9 cellular contexts compared by ENCODE assay signal in the genomic region with DNA sequence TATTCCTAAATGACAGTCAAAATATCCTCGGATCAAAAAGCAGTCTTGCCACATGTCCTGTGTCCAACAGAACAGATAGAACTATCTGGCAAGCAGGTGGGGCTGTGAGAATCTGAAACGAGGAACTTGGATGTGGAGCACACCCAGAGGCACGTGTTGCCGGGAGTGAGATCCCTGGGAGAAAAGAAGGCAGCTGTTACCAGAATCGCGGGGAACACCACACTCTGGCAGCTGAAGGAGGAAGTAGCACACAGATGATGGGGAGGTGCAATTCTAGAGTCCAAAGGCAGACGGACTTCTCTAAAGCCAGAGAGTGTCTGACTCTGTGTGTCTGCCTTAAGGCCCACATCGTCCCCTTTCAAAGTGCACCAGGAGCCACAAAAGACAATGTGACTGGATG. TPM values are rescaled to one million over a fixed set of nuclear protein-coding genes. Genes with fewer than 3 reads are reported as not detected.
DNase-seq lines count a peak whose midpoint lies in the region; ATAC-seq and TF ChIP-seq lines count a peak whose summit lies in the region.
"Had no signal": no experiment of that assay in that cellular context is flagged by ENCODE, and none has a peak within 500 bp of the region (broad histone marks: within the 10 kb centered on the region; RNA-seq: fewer than 3 reads in every experiment).

No MANE protein-coding gene starts in this region.

- peak; percentile 34 for DNase-seq in GM10248 (ENCODE audit: extremely low spot score)
- peak; percentile 60 to 81 (median 72) for DNase-seq in body of pancreas
- DNase-seq in naive thymus-derived CD4-positive, alpha-beta T cell: no peak
- no peak for DNase-seq in vagina (ENCODE audit: extremely low spot score in 2 of 2)
- no peak for DNase-seq in stimulated activated naive CD4-positive, alpha-beta T cell (lab: John Stamatoyannopoulos, UW)
- no peak for DNase-seq in stimulated activated CD4-positive, alpha-beta T cell treated with anti-CD3 and anti-CD28 coated beads, Interleukin-12 subunit alpha, Interleukin-12 subunit beta, amount 100 ng/mL, for 4 hours
- no peak for DNase-seq in HuH-7.5 (ENCODE audit: low spot score)

- H3K9me3 ChIP-seq in body of pancreas (no peaks in the 10 kb centered on the region), vagina (no peaks in the 10 kb centered on the region)
- H3K9me3 ChIP-seq in naive thymus-derived CD4-positive, alpha-beta T cell (ENCODE audit: control insufficient read depth in 2 of 3, low read length in 3 of 3): no peaks in the 10 kb centered on the region

- peak overlapping the region in 3 of 4 donors; percentile 6 to 57 (median 53) for H3K27ac ChIP-seq in body of pancreas
- no peak overlapping the region for H3K27ac ChIP-seq in naive thymus-derived CD4-positive, alpha-beta T cell (ENCODE audit: low read depth, low read length)
- H3K27ac ChIP-seq in vagina: no peak overlapping the region
- H3K27ac ChIP-seq: epithelial cell of prostate had no signal

- CTCF ChIA-PET in GM10248 (lab: Yijun Ruan, JAX): interaction anchor here (0.9 to 6.6 kb wide), 8 partner anchors 9 to 54 kb away, joined by 3 to 34 read pairs (median 4); partner anchors contain the start of gene SLC7A1
- CTCF ChIA-PET in naive thymus-derived CD4-positive, alpha-beta T cell (lab: Charles Lee): interaction anchor here (0.7 kb wide), 1 partner anchor 13 kb away, joined by 4 read pairs; no protein-coding TSS in a partner anchor

- H3K4me3 ChIP-seq in body of pancreas (no peak overlapping the region), vagina (no peak overlapping the region)
- no peak overlapping the region for H3K4me3 ChIP-seq in naive thymus-derived CD4-positive, alpha-beta T cell (ENCODE audit: low read length)

- peaks cover 15 to 20% (median 16%) of the 10 kb centered on the region in 3 donors for H3K4me1 Mint-ChIP-seq in IgD-negative memory B cell
- peaks cover 16 to 65% (median 52%) of the 10 kb centered on the region in 7 donors for H3K4me1 Mint-ChIP-seq in naive thymus-derived CD4-positive, alpha-beta T cell

- POLR2A ChIA-PET in GM10248 (lab: Yijun Ruan, JAX): no interaction called here
- POLR2A ChIA-PET in naive thymus-derived CD4-positive, alpha-beta T cell (lab: Charles Lee): interaction anchor here (0.6 kb wide), 1 partner anchor 837 kb away, joined by 4 read pairs; no protein-coding TSS in a partner anchor

- peaks cover 3% of the 10 kb centered on the region for H3K36me3 Mint-ChIP-seq in IgD-negative memory B cell
- H3K36me3 Mint-ChIP-seq in naive thymus-derived CD4-positive, alpha-beta T cell: peaks cover 0 to 8% (median 5%) of the 10 kb centered on the region in 5 donors

- ATAC-seq in body of pancreas: peak; percentile 70
- peak; percentile 63 for ATAC-seq in naive thymus-derived CD4-positive, alpha-beta T cell

- no peaks in the 10 kb centered on the region for H3K27me3 Mint-ChIP-seq in IgD-negative memory B cell
- no peaks in the 10 kb centered on the region for H3K27me3 Mint-ChIP-seq in naive thymus-derived CD4-positive, alpha-beta T cell

- no peaks in the 10 kb centered on the region for H3K27me3 ChIP-seq in body of pancreas
- no peaks in the 10 kb centered on the region for H3K27me3 ChIP-seq in naive thymus-derived CD4-positive, alpha-beta T cell (ENCODE audit: control insufficient read depth in 2 of 2, insufficient read depth in 2 of 2, low read length in 2 of 2)
- H3K27me3 ChIP-seq in vagina: no peaks in the 10 kb centered on the region

- intact Hi-C loops in body of pancreas (cut with DNase I) (no loop called here), vagina (cut with DNase I) (no loop called here)
- intact Hi-C loops in naive thymus-derived CD4-positive, alpha-beta T cell (cut with micrococcal nuclease): no loop called here

- no peaks in the 10 kb centered on the region for H3K9me3 Mint-ChIP-seq in IgD-negative memory B cell
- H3K9me3 Mint-ChIP-seq in naive thymus-derived CD4-positive, alpha-beta T cell: no peaks in the 10 kb centered on the region

- peak overlapping the region in 2 of 3 donors; percentile 12 to 67 for H3K27ac Mint-ChIP-seq in IgD-negative memory B cell
- H3K27ac Mint-ChIP-seq in naive thymus-derived CD4-positive, alpha-beta T cell: peak overlapping the region in 3 of 9 donors; percentile 14 to 85 (median 59)

- peak overlapping the region in 1 of 4 donors; percentile 58 for H3K4me3 Mint-ChIP-seq in IgD-negative memory B cell
- H3K4me3 Mint-ChIP-seq in naive thymus-derived CD4-positive, alpha-beta T cell: peak overlapping the region in 2 of 10 donors; percentile 20 to 43

- TF ChIP-seq POLR2A in body of pancreas (IDR thresholded peaks at IDR 0.05) (no peak), vagina (IDR thresholded peaks at IDR 0.05) (no peak)

- 4 to 11% methylated on average over 8 of the region's 8 CpGs for WGBS in body of pancreas, 2 donors

- H3K4me1 ChIP-seq in body of pancreas (peaks cover 81% of the 10 kb centered on the region), vagina (peaks cover 42% of the 10 kb centered on the region)
- no peaks in the 10 kb centered on the region for H3K4me1 ChIP-seq in naive thymus-derived CD4-positive, alpha-beta T cell (ENCODE audit: control insufficient read depth in 2 of 2, insufficient read depth in 2 of 2, low read length in 2 of 2)

- TF ChIP-seq CTCF in GM10248 (IDR thresholded peaks at IDR 0.05; ENCODE audit: control extremely low read depth, extremely low read depth, low read depth, missing control alignments) (no peak), body of pancreas (IDR thresholded peaks at IDR 0.05) (peak in 1 of 7 experiments; percentile 17), vagina (IDR thresholded peaks at IDR 0.05) (no peak)

- H3K36me3 ChIP-seq in body of pancreas (replicated peaks in 1 of 2; ENCODE audit: insufficient read depth in 1 of 2, low read depth in 2 of 2): no peaks in the 10 kb centered on the region
- H3K36me3 ChIP-seq in naive thymus-derived CD4-positive, alpha-beta T cell (ENCODE audit: control insufficient read depth in 2 of 3, insufficient read depth in 3 of 3, low read length in 3 of 3): no peaks in the 10 kb centered on the region
- H3K36me3 ChIP-seq in vagina: no peaks in the 10 kb centered on the region

RNA-seq across cellular contexts. Expression of gene SLC7A1, which starts 22.3 kb away (rescaled TPM):
- 5.7 TPM for polyA plus RNA-seq in IgD-negative memory B cell
- total RNA-seq in body of pancreas (10 to 100 TPM; 15.3 to 30.3 TPM), vagina (43.2 TPM)
- total RNA-seq in naive thymus-derived CD4-positive, alpha-beta T cell: 10 to 100 TPM; 12.2 to 63.8 (median 28.2) TPM
- polyA plus RNA-seq in naive thymus-derived CD4-positive, alpha-beta T cell: 1 to 10 TPM; 4.9 to 5.8 TPM

Comparison
In these comparisons a context has a peak if more than half of its experiments do, and no peak if none do; other contexts are left out.
1. DNase-seq: peak in GM10248 (single experiment) and body of pancreas (4 of 4); none in naive thymus-derived CD4-positive, alpha-beta T cell (0 of 9), vagina (0 of 2), stimulated activated naive CD4-positive, alpha-beta T cell (0 of 6), stimulated activated CD4-positive, alpha-beta T cell treated with anti-CD3 and anti-CD28 coated beads, Interleukin-12 subunit alpha, Interleukin-12 subunit beta, amount 100 ng/mL, for 4 hours (single experiment) and HuH-7.5 (single experiment).
2. H3K27ac ChIP-seq: peak in body of pancreas (3 of 4); none in naive thymus-derived CD4-positive, alpha-beta T cell (single experiment) and vagina (single experiment).